ENCODE assay signal across 8 cellular contexts in genomic region chr11:67805256-67806126, GRCh38.
DNase-seq lines count a peak whose midpoint lies in the region; ATAC-seq lines count a peak whose summit lies in the region.
"Not testable (repeated sequence)": the region's sequence is repeated elsewhere in the genome, so short reads cannot be mapped to it uniquely, and the experiment has no call there.

No MANE protein-coding gene starts in this region.

- H3K4me1 ChIP-seq in HUES48 (ENCODE audit: control insufficient read depth, insufficient read depth, low read length), result not testable (repeated sequence)

- H3K36me3 ChIP-seq in HUES48 (ENCODE audit: control insufficient read depth, insufficient read depth, low read length), result not testable (repeated sequence)

- peak; percentile 94 for DNase-seq in CD1c-positive myeloid dendritic cell (ENCODE audit: extremely low spot score)
- peak; percentile 92 for DNase-seq in NOMO-1 treated with DMSO at 0.1 percent for 48 hours (lab: John Stamatoyannopoulos, UW; ENCODE audit: unreplicated experiment)
- peak; percentile 81 to 90 (median 90) for DNase-seq in activated CD8-positive, alpha-beta memory T cell treated with anti-CD3 and anti-CD28 coated beads for 48 hours (ENCODE audit: low read depth in 2 of 3, low spot score in 2 of 3)
- DNase-seq in effector CD8-positive, alpha-beta T cell (lab: John Stamatoyannopoulos, UW), result peak; percentile 95
- peak; percentile 95 to 98 for DNase-seq in lung microvascular endothelial cell (ENCODE audit: low read depth in 2 of 2)
- peak; percentile 93 to 99 (median 97) for DNase-seq in stimulated activated CD4-positive, alpha-beta T cell treated with anti-CD3 and anti-CD28 coated beads, TNF-alpha, amount 100 ng/mL, for 1 hour (ENCODE audit: low read depth in 3 of 3, low spot score in 1 of 3)

- H3K9me3 ChIP-seq in HUES48 (ENCODE audit: control insufficient read depth, insufficient read depth, low read length), result not testable (repeated sequence)

- H3K4me3 ChIP-seq in HUES48 (ENCODE audit: low read depth, low read length), result peak overlapping the region; percentile 72

- peak overlapping the region; percentile 72 for H3K27ac ChIP-seq in HUES48 (ENCODE audit: low read depth, low read length)

- H3K27me3 ChIP-seq in HUES48 (ENCODE audit: control insufficient read depth, insufficient read depth, low read length), result not testable (repeated sequence)

- ATAC-seq in GM19468 (IDR thresholded peaks at IDR 0.05; ENCODE audit: extremely low read depth, unreplicated experiment), result peak; percentile 32

- peak overlapping the region; percentile 35; the same call in 1 of the 2 replicates for H3K9ac ChIP-seq in HUES48 (ENCODE audit: low read depth, low read length)

Comparison
In these comparisons a context has a peak if more than half of its experiments do, and no peak if none do; other contexts are left out.
1. Peak in every context shown above with its lines: DNase-seq, ATAC-seq, H3K4me3 ChIP-seq and H3K27ac ChIP-seq.